ENCODE assay signal across 10 cellular contexts in the genomic region with DNA sequence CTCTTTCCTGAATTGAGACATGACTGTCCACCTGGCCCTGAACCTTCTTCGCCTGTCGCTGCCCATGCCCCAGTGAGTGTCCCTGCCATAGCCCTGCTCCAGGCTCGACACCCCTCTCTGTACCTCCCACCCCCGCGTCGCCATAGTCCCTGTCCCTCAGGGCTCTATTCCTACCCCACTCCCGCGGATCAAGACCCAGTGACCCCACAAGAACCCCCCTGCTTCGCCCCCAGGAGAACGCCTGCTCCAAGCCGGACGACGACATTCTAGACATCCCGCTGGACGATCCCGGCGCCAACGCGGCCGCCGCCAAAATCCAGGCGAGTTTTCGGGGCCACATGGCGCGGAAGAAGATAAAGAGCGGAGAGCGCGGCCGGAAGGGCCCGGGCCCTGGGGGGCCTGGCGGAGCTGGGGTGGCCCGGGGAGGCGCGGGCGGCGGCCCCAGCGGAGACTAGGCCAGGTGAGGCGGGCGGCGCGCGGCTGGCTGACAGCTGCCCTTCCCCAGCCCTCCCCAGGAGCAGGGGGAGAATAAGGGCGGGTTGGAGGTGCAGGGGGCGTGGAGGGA. TPM values are rescaled to one million over a fixed set of nuclear protein-coding genes. Genes with fewer than 3 reads are reported as not detected.
A peak's percentile ranks its signal among the peaks of the same experiment; 100 is the strongest.
DNase-seq lines count a peak whose midpoint lies in the region; ATAC-seq, FAIRE-seq and TF ChIP-seq lines count a peak whose summit lies in the region.
"Had no signal": no experiment of that assay in that cellular context is flagged by ENCODE, and none has a peak within 500 bp of the region (broad histone marks: within the 10 kb centered on the region; RNA-seq: fewer than 3 reads in every experiment).

No MANE protein-coding gene starts in this region.

- no peak overlapping the region for H3K4me3 ChIP-seq in CD8-positive, alpha-beta T cell (ENCODE audit: low read depth, low read length)
- H3K4me3 ChIP-seq in OCI-LY3 (ENCODE audit: low read length) (peak overlapping the region; percentile 98), epithelial cell of esophagus (ENCODE audit: low read length) (peak overlapping the region; percentile 65), HAP-1 (no peak overlapping the region)
- H3K4me3 ChIP-seq: SJSA1 had no signal

- H3K79me2 ChIP-seq in OCI-LY3 (ENCODE audit: low read length): no peaks in the 10 kb centered on the region

- H3K9me3 ChIP-seq in CD8-positive, alpha-beta T cell (ENCODE audit: low read length): no peaks in the 10 kb centered on the region
- H3K9me3 ChIP-seq in OCI-LY3 (ENCODE audit: insufficient read depth, low read length) (no peaks in the 10 kb centered on the region), HAP-1 (no peaks in the 10 kb centered on the region)
- H3K9me3 ChIP-seq: SJSA1 had no signal

- H3K4me2 ChIP-seq in OCI-LY3 (ENCODE audit: low read length): peak overlapping the region; percentile 94

- no peak for DNase-seq in CD8-positive, alpha-beta T cell
- DNase-seq in epithelial cell of esophagus (ENCODE audit: low read depth): no peak
- DNase-seq in neural crest cell (ENCODE audit: low read depth, low spot score): no peak
- no peak for DNase-seq in SKM-1 treated with dmso at 0.1 percent for 144 hours (lab: John Stamatoyannopoulos, UW; ENCODE audit: unreplicated experiment)
- no peak for DNase-seq in H54 (ENCODE audit: insufficient read length, low spot score)
- DNase-seq in HAP-1 (ENCODE audit: low spot score in 2 of 2): no peak
- DNase-seq: DND-41 had no signal

- peak overlapping the region; percentile 95 for H3K4me3 Mint-ChIP-seq in CD8-positive, alpha-beta T cell
- H3K4me3 Mint-ChIP-seq in neural crest cell: peak overlapping the region; percentile 74

- peaks cover 18% of the 10 kb centered on the region for H3K4me1 ChIP-seq in CD8-positive, alpha-beta T cell (ENCODE audit: insufficient read depth, low read length)
- H3K4me1 ChIP-seq in OCI-LY3 (ENCODE audit: low read length): peaks cover 29% of the 10 kb centered on the region
- H3K4me1 ChIP-seq in HAP-1: peaks cover 5% of the 10 kb centered on the region; the same call in 1 of the 2 replicates

- H3K36me3 Mint-ChIP-seq in CD8-positive, alpha-beta T cell: peaks cover 5% of the 10 kb centered on the region
- peaks cover 6% of the 10 kb centered on the region for H3K36me3 Mint-ChIP-seq in neural crest cell (ENCODE audit: low read depth)

- intact Hi-C loops in CD8-positive, alpha-beta T cell (cut with DNase I, micrococcal nuclease): loop anchor here (5.0 to 10.0 kb wide), 5 partner anchors 92 to 1003 kb away; a partner anchor contains a TSS

- peaks cover 5% of the 10 kb centered on the region for H3K27me3 Mint-ChIP-seq in CD8-positive, alpha-beta T cell (ENCODE audit: low read depth)
- peaks cover 100% of the 10 kb centered on the region for H3K27me3 Mint-ChIP-seq in neural crest cell (ENCODE audit: low read depth)

- H3K4me1 Mint-ChIP-seq in CD8-positive, alpha-beta T cell (ENCODE audit: low read depth): peaks cover 18% of the 10 kb centered on the region
- peaks cover 30% of the 10 kb centered on the region for H3K4me1 Mint-ChIP-seq in neural crest cell

- H3K27me3 ChIP-seq in CD8-positive, alpha-beta T cell (ENCODE audit: insufficient read depth, low read length): no peaks in the 10 kb centered on the region
- peaks cover 8% of the 10 kb centered on the region for H3K27me3 ChIP-seq in OCI-LY3 (ENCODE audit: low read depth, low read length)
- H3K27me3 ChIP-seq in HAP-1 (ENCODE audit: low read depth): no peaks in the 10 kb centered on the region
- H3K27me3 ChIP-seq: SJSA1 had no signal

- no peaks in the 10 kb centered on the region for H3K36me3 ChIP-seq in CD8-positive, alpha-beta T cell (ENCODE audit: insufficient read depth, low read length)
- H3K36me3 ChIP-seq in OCI-LY3 (replicated peaks; ENCODE audit: low read depth, low read length) (no peaks in the 10 kb centered on the region), HAP-1 (replicated peaks) (no peaks in the 10 kb centered on the region)
- H3K36me3 ChIP-seq: SJSA1 had no signal

- POLR2A ChIA-PET in CD8-positive, alpha-beta T cell (lab: Charles Lee): interaction anchor here (0.6 to 2.8 kb wide), 6 partner anchors 9 to 76 kb away, joined by 3 to 28 read pairs (median 10); a partner anchor contains a TSS

- no peak overlapping the region for H3K27ac ChIP-seq in CD8-positive, alpha-beta T cell (ENCODE audit: low read depth, low read length)
- H3K27ac ChIP-seq in OCI-LY3 (ENCODE audit: low read length): no peak overlapping the region
- H3K27ac ChIP-seq: SJSA1 had no signal

- H4K20me1 ChIP-seq in OCI-LY3 (ENCODE audit: insufficient read depth, low read length): no peaks in the 10 kb centered on the region

- no peak for FAIRE-seq in H54 (lab: Jason Lieb, UNC)

- no peak for TF ChIP-seq POLR2A in H54 (IDR thresholded peaks at IDR 0.05; ENCODE audit: low read depth, low read length)

- H2AFZ ChIP-seq in OCI-LY3 (ENCODE audit: low read depth, low read length): no peak overlapping the region

- no peak for TF ChIP-seq CTCF in CD8-positive, alpha-beta T cell (IDR thresholded peaks at IDR 0.05)
- TF ChIP-seq CTCF in OCI-LY3 (IDR thresholded peaks at IDR 0.05; ENCODE audit: low read depth, low read length) (no peak), epithelial cell of esophagus (IDR thresholded peaks at IDR 0.05; ENCODE audit: insufficient read depth, low read depth, low read length, missing control alignments) (no peak), neural crest cell (conservative IDR thresholded peaks at IDR 0.05) (no peak)

- no peak overlapping the region for H3K27ac Mint-ChIP-seq in CD8-positive, alpha-beta T cell
- H3K27ac Mint-ChIP-seq in neural crest cell (ENCODE audit: unreplicated experiment): no peak overlapping the region

- H3K9me3 Mint-ChIP-seq in CD8-positive, alpha-beta T cell: no peaks in the 10 kb centered on the region
- no peaks in the 10 kb centered on the region for H3K9me3 Mint-ChIP-seq in neural crest cell

- in situ Hi-C loops in HAP-1 (cut with MboI; ENCODE audit: low sequenced_read_pairs): no loop called here

- CTCF ChIA-PET in CD8-positive, alpha-beta T cell (lab: Charles Lee): interaction anchor here (0.6 to 7.0 kb wide), 14 partner anchors 8 to 93 kb away, joined by 3 to 105 read pairs (median 7); a partner anchor contains a TSS

- no peak for ATAC-seq in CD8-positive, alpha-beta T cell
- ATAC-seq in GM21717 (IDR thresholded peaks at IDR 0.05; ENCODE audit: unreplicated experiment): no peak

- no peak overlapping the region for H3K9ac ChIP-seq in OCI-LY3 (ENCODE audit: low read length)

RNA-seq across cellular contexts. Expression of a gene that starts 5.6 kb away (rescaled TPM):
- under 1 TPM; 0.31 to 0.41 TPM for total RNA-seq in CD8-positive, alpha-beta T cell
- total RNA-seq in neural crest cell: 30.3 and 30.7 TPM in 2 replicates

RNA-seq across cellular contexts. Expression of a gene that starts 6.7 kb away (rescaled TPM):
- under 1 TPM; 0.58 to 0.65 TPM for total RNA-seq in CD8-positive, alpha-beta T cell
- not detected in 2 replicates for total RNA-seq in neural crest cell
- total RNA-seq: SJSA1 had no signal

RNA-seq across cellular contexts. Expression of a gene that starts 16.7 kb away (rescaled TPM):
- total RNA-seq in CD8-positive, alpha-beta T cell: 1 to 10 TPM in 1 of 2 experiments, under 1 TPM in 1; 0.69 to 1.6 TPM
- total RNA-seq in neural crest cell: 0.96 and 1.1 TPM in 2 replicates

RNA-seq across cellular contexts. Expression of a gene that starts 54.9 kb away (rescaled TPM):
- total RNA-seq in CD8-positive, alpha-beta T cell: 1 to 10 TPM; 4.3 to 4.5 TPM
- total RNA-seq in neural crest cell: 28.7 and 29.0 TPM in 2 replicates

Comparison
In these comparisons a context has a peak if more than half of its experiments do, and no peak if none do; other contexts are left out.
1. H3K4me3 ChIP-seq: peak in OCI-LY3 (single experiment) and epithelial cell of esophagus (single experiment); none in CD8-positive, alpha-beta T cell (single experiment) and HAP-1 (single experiment).
2. RNA of a gene that starts 5.6 kb away (total RNA-seq): 30.3 to 30.7 TPM in neural crest cell; 0.31 to 0.41 TPM in CD8-positive, alpha-beta T cell; every median in the first group is over 10 times any median in the second.